Comparison of ENCODE assay signal across 1 cellular context in genomic region chr15:50886139-50886467, GRCh38.
TF ChIP-seq lines count a peak whose summit lies in the region.

No MANE protein-coding gene starts in this region.

TF ChIP-seq in HEK293, 187 proteins besides CTCF, POLR2A, EP300 and RAD21 (continued from another document):
- TF ChIP-seq ZSCAN5A (tag by site-specific recombination; IDR thresholded peaks at IDR 0.05): no peak
